In genomic region chr3:184372911-184373310, GRCh38 we compare ENCODE assay signal across 1 cellular context.
TF ChIP-seq lines count a peak whose summit lies in the region.

No MANE protein-coding gene starts in this region.

TF ChIP-seq in IMR-90, 13 proteins besides CTCF, POLR2A, EP300 and RAD21:
- TF ChIP-seq NFE2L2 (IDR thresholded peaks at IDR 0.05; ENCODE audit: low read depth, low read length) (no peak), BHLHE40 (IDR thresholded peaks at IDR 0.05; ENCODE audit: low read depth, low read length) (no peak), RCOR1 (IDR thresholded peaks at IDR 0.05; ENCODE audit: insufficient replicate concordance, low read length) (no peak), MXI1 (IDR thresholded peaks at IDR 0.05; ENCODE audit: borderline replicate concordance, low read depth, low read length) (no peak), MAFK (IDR thresholded peaks at IDR 0.05; ENCODE audit: low read depth, low read length) (no peak), FOS (IDR thresholded peaks at IDR 0.05; ENCODE audit: low read depth, low read length) (no peak), MAZ (IDR thresholded peaks at IDR 0.05; ENCODE audit: borderline replicate concordance, low read depth, low read length) (no peak), RFX5 (IDR thresholded peaks at IDR 0.05; ENCODE audit: low read depth, low read length) (no peak), CHD1 (IDR thresholded peaks at IDR 0.05; ENCODE audit: low read depth, low read length) (no peak), CEBPB (IDR thresholded peaks at IDR 0.05; ENCODE audit: low read depth, low read length) (no peak), SMC3 (IDR thresholded peaks at IDR 0.05; ENCODE audit: low read depth, low read length) (no peak), ELK1 (IDR thresholded peaks at IDR 0.05; ENCODE audit: borderline replicate concordance, low read depth, low read length) (no peak)
- TF ChIP-seq, protein P1, sequence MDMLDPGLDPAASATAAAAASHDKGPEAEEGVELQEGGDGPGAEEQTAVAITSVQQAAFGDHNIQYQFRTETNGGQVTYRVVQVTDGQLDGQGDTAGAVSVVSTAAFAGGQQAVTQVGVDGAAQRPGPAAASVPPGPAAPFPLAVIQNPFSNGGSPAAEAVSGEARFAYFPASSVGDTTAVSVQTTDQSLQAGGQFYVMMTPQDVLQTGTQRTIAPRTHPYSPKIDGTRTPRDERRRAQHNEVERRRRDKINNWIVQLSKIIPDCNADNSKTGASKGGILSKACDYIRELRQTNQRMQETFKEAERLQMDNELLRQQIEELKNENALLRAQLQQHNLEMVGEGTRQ (IDR thresholded peaks at IDR 0.05; ENCODE audit: low read depth, low read length) = no peak
